In genomic region chr3:168285506-168285905, GRCh38 we compare ENCODE assay signal across 16 cellular contexts.
"Had no signal": no experiment of that assay in that cellular context is flagged by ENCODE, and none has a peak within 500 bp of the region (broad histone marks: within the 10 kb centered on the region; RNA-seq: fewer than 3 reads in every experiment).

No MANE protein-coding gene starts in this region.

- H3K9me3 Mint-ChIP-seq: activated B cell treated with CpG ODN at 0.5 μM for 24 hours; activated CD8-positive, alpha-beta T cell treated with anti-CD3 and anti-CD28 coated beads for 36 hours; activated naive CD4-positive, alpha-beta T cell treated with anti-CD3 and anti-CD28 coated beads for 36 hours; activated T-cell treated with anti-CD3 and anti-CD28 coated beads, Interleukin-2, amount 50 U/mL, for 4 hours; memory B cell had no signal

- ATAC-seq: activated CD8-positive, alpha-beta T cell treated with anti-CD3 and anti-CD28 coated beads for 36 hours; activated T-cell treated with anti-CD3 and anti-CD28 coated beads, Interleukin-2, amount 50 U/mL, for 4 hours; body of pancreas; effector memory CD8-positive, alpha-beta T cell had no signal

- H3K9me3 ChIP-seq: body of pancreas, spleen, thyroid gland had no signal

- H3K27ac Mint-ChIP-seq: activated B cell treated with CpG ODN at 0.5 μM for 24 hours; activated CD8-positive, alpha-beta T cell treated with anti-CD3 and anti-CD28 coated beads for 36 hours; activated naive CD4-positive, alpha-beta T cell treated with anti-CD3 and anti-CD28 coated beads for 36 hours; effector memory CD8-positive, alpha-beta T cell; immature natural killer cell; memory B cell had no signal

- H3K4me3 ChIP-seq: body of pancreas, spleen, thyroid gland had no signal

- H3K36me3 ChIP-seq: spleen, thyroid gland had no signal

- DNase-seq: activated B cell treated with CpG ODN at 0.5 μM for 24 hours; activated CD4-positive, alpha-beta T cell treated with anti-CD3 and anti-CD28 coated beads for 48 hours; activated CD8-positive, alpha-beta T cell treated with anti-CD3 and anti-CD28 coated beads for 36 hours; activated naive CD4-positive, alpha-beta T cell treated with anti-CD3 and anti-CD28 coated beads for 36 hours; activated T-cell treated with anti-CD3 and anti-CD28 coated beads, Interleukin-2, amount 50 U/mL, for 4 hours; body of pancreas; dermis blood vessel endothelial cell; effector memory CD8-positive, alpha-beta T cell; immature natural killer cell; kidney glomerular epithelial cell; retina; spleen; stimulated activated CD4-positive, alpha-beta T cell treated with anti-CD3 and anti-CD28 coated beads, Interleukin-4, amount 100 ng/mL, for 4 hours; stimulated activated naive CD4-positive, alpha-beta T cell; thyroid gland had no signal

- H3K27ac ChIP-seq: body of pancreas, spleen, thyroid gland had no signal

- H3K27me3 ChIP-seq: body of pancreas, spleen, thyroid gland had no signal

- H3K4me1 ChIP-seq: body of pancreas, spleen, thyroid gland had no signal

- H3K27me3 Mint-ChIP-seq: activated B cell treated with CpG ODN at 0.5 μM for 24 hours; activated CD8-positive, alpha-beta T cell treated with anti-CD3 and anti-CD28 coated beads for 36 hours; effector memory CD8-positive, alpha-beta T cell had no signal

- H3K4me3 Mint-ChIP-seq: activated B cell treated with CpG ODN at 0.5 μM for 24 hours; activated CD8-positive, alpha-beta T cell treated with anti-CD3 and anti-CD28 coated beads for 36 hours; activated naive CD4-positive, alpha-beta T cell treated with anti-CD3 and anti-CD28 coated beads for 36 hours; activated T-cell treated with anti-CD3 and anti-CD28 coated beads, Interleukin-2, amount 50 U/mL, for 4 hours; effector memory CD8-positive, alpha-beta T cell; immature natural killer cell; memory B cell had no signal

- H3K4me1 Mint-ChIP-seq: activated B cell treated with CpG ODN at 0.5 μM for 24 hours, immature natural killer cell, memory B cell had no signal
